In genomic region chr3:159245871-159246270, GRCh38 we compare ENCODE assay signal across 20 cellular contexts.
"Had no signal": no experiment of that assay in that cellular context is flagged by ENCODE, and none has a peak within 500 bp of the region (broad histone marks: within the 10 kb centered on the region; RNA-seq: fewer than 3 reads in every experiment).

No MANE protein-coding gene starts in this region.

- H3K27ac ChIP-seq: foreskin keratinocyte, left ventricle myocardium inferior, lower lobe of right lung, neural progenitor cell, parathyroid adenoma, prostate gland, right lobe of liver, spleen, tibial artery, upper lobe of left lung, uterus had no signal

- H3K36me3 ChIP-seq: left ventricle myocardium inferior, lower lobe of right lung, neural progenitor cell, prostate gland, right lobe of liver, spleen, tibial artery, upper lobe of left lung, uterus had no signal

- H3K4me1 ChIP-seq: foreskin keratinocyte, left ventricle myocardium inferior, lower lobe of right lung, neural progenitor cell, parathyroid adenoma, prostate gland, right lobe of liver, spleen, tibial artery, upper lobe of left lung, uterus had no signal

- DNase-seq: effector memory CD4-positive, alpha-beta T cell; foreskin keratinocyte; immature natural killer cell; kidney; left cardiac atrium; left ventricle myocardium inferior; lower lobe of right lung; natural killer cell; right lobe of liver; spleen; stimulated activated CD4-positive, alpha-beta T cell treated with anti-CD3 and anti-CD28 coated beads, Interleukin-15, amount 100 ng/mL, for 24 hours; stimulated activated CD4-positive, alpha-beta T cell treated with anti-CD3 and anti-CD28 coated beads, Interleukin-1b, Interleukin-23, amount 100 ng/mL, for 48 hours; stimulated activated CD4-positive, alpha-beta T cell treated with anti-CD3 and anti-CD28 coated beads, Interleukin-4, amount 100 ng/mL, for 24 hours; tibial artery; upper lobe of left lung; uterus had no signal

- H3K9ac ChIP-seq: neural progenitor cell, parathyroid adenoma had no signal

- ATAC-seq: foreskin keratinocyte; left cardiac atrium; lower lobe of right lung; natural killer cell; right lobe of liver; stimulated activated memory B cell treated with anti-CD40 and anti-IgM and Interleukin-4, amounts not matched to agents 10 μg/mL and 1 μg/mL and 100 μg/mL, for 72 hours had no signal

- H2AFZ ChIP-seq: neural progenitor cell, parathyroid adenoma had no signal

- H3K27me3 ChIP-seq: foreskin keratinocyte, neural progenitor cell, right lobe of liver, spleen, tibial artery, upper lobe of left lung, uterus had no signal

- H3K4me3 ChIP-seq: left ventricle myocardium inferior, lower lobe of right lung, neural progenitor cell, prostate gland, right lobe of liver, spleen, tibial artery, upper lobe of left lung, uterus had no signal

- H3K9me3 ChIP-seq: left ventricle myocardium inferior, lower lobe of right lung, prostate gland, right lobe of liver, tibial artery, upper lobe of left lung, uterus had no signal

- H3K79me2 ChIP-seq: parathyroid adenoma had no signal

- H3K4me2 ChIP-seq: neural progenitor cell had no signal
